ENCODE assay signal across 23 cellular contexts in the genomic region with DNA sequence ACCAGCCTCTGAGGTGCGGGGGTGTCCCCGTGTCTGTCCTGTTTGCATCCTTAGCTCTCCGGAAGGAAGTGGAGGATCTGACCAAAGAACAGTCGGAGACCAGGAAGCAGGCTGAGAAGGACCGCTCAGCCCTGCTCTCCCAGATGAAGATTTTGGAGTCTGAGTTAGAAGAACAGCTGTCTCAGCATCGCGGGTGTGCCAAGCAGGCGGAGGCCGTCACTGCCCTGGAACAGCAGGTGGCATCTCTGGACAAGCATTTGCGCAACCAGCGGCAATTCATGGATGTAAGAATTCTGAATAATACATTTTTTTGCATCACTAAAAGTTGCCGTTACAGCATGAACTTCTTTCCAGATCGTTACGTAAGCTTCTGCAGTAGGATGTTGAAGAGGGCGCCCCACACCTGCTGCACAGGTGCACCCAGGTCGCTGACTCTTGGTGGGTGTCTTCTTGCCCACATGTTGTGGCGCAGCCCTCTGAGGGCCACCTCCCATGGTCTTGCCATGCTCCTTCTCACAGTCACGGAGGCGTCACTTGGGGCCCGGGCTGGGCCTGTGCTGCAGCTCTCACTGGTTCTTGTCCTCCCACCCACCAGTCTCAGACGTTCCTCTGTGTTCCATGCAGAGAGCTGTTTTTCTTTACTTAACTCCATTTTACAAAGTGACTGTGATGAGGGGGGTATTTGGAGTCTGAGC.
"Had no signal": no experiment of that assay in that cellular context is flagged by ENCODE, and none has a peak within 500 bp of the region (broad histone marks: within the 10 kb centered on the region; RNA-seq: fewer than 3 reads in every experiment).

No MANE protein-coding gene starts in this region.

- H3K27ac Mint-ChIP-seq: activated CD4-positive, alpha-beta T cell treated with anti-CD3 and anti-CD28 coated beads for 36 hours; activated CD8-positive, alpha-beta memory T cell treated with anti-CD3 and anti-CD28 coated beads, Interleukin-2, amount 10 ng/mL, durations not matched to agents 7 days and 5 days; activated CD8-positive, alpha-beta T cell treated with anti-CD3 and anti-CD28 coated beads, Interleukin-2, amount 10 ng/mL, durations not matched to agents 7 days and 5 days; activated naive CD4-positive, alpha-beta T cell treated with anti-CD3 and anti-CD28 coated beads for 36 hours; activated naive CD8-positive, alpha-beta T cell; activated T-helper 17 cell treated with anti-CD3 and anti-CD28 coated beads, Interleukin-2, amount 50 U/mL, for 72 hours; IgD-negative memory B cell had no signal

- H3K4me2 ChIP-seq: SK-N-SH had no signal

- H3K27me3 Mint-ChIP-seq: activated CD4-positive, alpha-beta T cell treated with anti-CD3 and anti-CD28 coated beads for 36 hours; activated CD8-positive, alpha-beta memory T cell treated with anti-CD3 and anti-CD28 coated beads, Interleukin-2, amount 10 ng/mL, durations not matched to agents 7 days and 5 days; activated naive CD8-positive, alpha-beta T cell; activated T-helper 17 cell treated with anti-CD3 and anti-CD28 coated beads, Interleukin-2, amount 50 U/mL, for 72 hours; IgD-negative memory B cell had no signal

- H3K9ac ChIP-seq: SK-N-SH had no signal

- H3K4me3 ChIP-seq: SJCRH30 had no signal

- H3K9me3 Mint-ChIP-seq: activated naive CD4-positive, alpha-beta T cell treated with anti-CD3 and anti-CD28 coated beads for 36 hours; activated T-cell treated with anti-CD3 and anti-CD28 coated beads, Interleukin-2, amount 50 U/mL, for 4 hours; activated T-helper 17 cell treated with anti-CD3 and anti-CD28 coated beads, Interleukin-2, amount 50 U/mL, for 72 hours; IgD-negative memory B cell had no signal

- H3K27ac ChIP-seq: SJCRH30, WERI-Rb-1 had no signal

- ATAC-seq: activated CD4-positive, alpha-beta T cell treated with anti-CD3 and anti-CD28 coated beads for 36 hours; activated CD8-positive, alpha-beta memory T cell treated with anti-CD3 and anti-CD28 coated beads, Interleukin-2, amount 10 ng/mL, durations not matched to agents 7 days and 5 days; activated CD8-positive, alpha-beta T cell treated with anti-CD3 and anti-CD28 coated beads, Interleukin-2, amount 10 ng/mL, durations not matched to agents 7 days and 5 days; activated T-cell treated with anti-CD3 and anti-CD28 coated beads, Interleukin-2, amount 50 U/mL, for 4 hours; activated T-helper 17 cell treated with anti-CD3 and anti-CD28 coated beads, Interleukin-2, amount 50 U/mL, for 72 hours had no signal

- H3K9me3 ChIP-seq: SJCRH30, SK-N-SH had no signal

- H3K4me1 Mint-ChIP-seq: activated CD4-positive, alpha-beta T cell treated with anti-CD3 and anti-CD28 coated beads for 36 hours; activated CD8-positive, alpha-beta memory T cell treated with anti-CD3 and anti-CD28 coated beads, Interleukin-2, amount 10 ng/mL, durations not matched to agents 7 days and 5 days; activated T-helper 17 cell treated with anti-CD3 and anti-CD28 coated beads, Interleukin-2, amount 50 U/mL, for 72 hours had no signal

- H3K4me3 Mint-ChIP-seq: activated CD4-positive, alpha-beta T cell treated with anti-CD3 and anti-CD28 coated beads for 36 hours; activated CD8-positive, alpha-beta memory T cell treated with anti-CD3 and anti-CD28 coated beads, Interleukin-2, amount 10 ng/mL, durations not matched to agents 7 days and 5 days; activated CD8-positive, alpha-beta T cell treated with anti-CD3 and anti-CD28 coated beads, Interleukin-2, amount 10 ng/mL, durations not matched to agents 7 days and 5 days; activated naive CD4-positive, alpha-beta T cell treated with anti-CD3 and anti-CD28 coated beads for 36 hours; activated naive CD8-positive, alpha-beta T cell; activated T-cell treated with anti-CD3 and anti-CD28 coated beads, Interleukin-2, amount 50 U/mL, for 4 hours; activated T-helper 17 cell treated with anti-CD3 and anti-CD28 coated beads, Interleukin-2, amount 50 U/mL, for 72 hours; IgD-negative memory B cell had no signal

- H3K27me3 ChIP-seq: SJCRH30 had no signal

- DNase-seq: activated CD4-positive, alpha-beta T cell treated with anti-CD3 and anti-CD28 coated beads for 36 hours; activated CD8-positive, alpha-beta memory T cell treated with anti-CD3 and anti-CD28 coated beads, Interleukin-2, amount 10 ng/mL, durations not matched to agents 7 days and 5 days; activated CD8-positive, alpha-beta T cell treated with anti-CD3 and anti-CD28 coated beads, Interleukin-2, amount 10 ng/mL, durations not matched to agents 7 days and 5 days; activated gamma-delta T cell; activated naive CD4-positive, alpha-beta T cell treated with anti-CD3 and anti-CD28 coated beads for 36 hours; activated T-cell treated with anti-CD3 and anti-CD28 coated beads, Interleukin-2, amount 50 U/mL, for 4 hours; KG1; MV-4-11; NCI-H1092 treated with DMSO at 0.1 percent for 48 hours; NCI-H1417 treated with DMSO at 0.1 percent for 48 hours; NCI-H1694; NCI-H2029; NCI-H345; NCI-H510A; NCI-H526 treated with DMSO at 0.1 percent for 48 hours; NCI-H82; SJCRH30; SK-N-SH; T-helper 1 cell; WERI-Rb-1 had no signal
